ENCODE assay signal across 1 cellular context in genomic region chr12:806116-806805, GRCh38.
TF ChIP-seq lines count a peak whose summit lies in the region.

No MANE protein-coding gene starts in this region.

TF ChIP-seq in GM23338, 12 proteins besides CTCF, POLR2A, EP300 and RAD21 (continued from another document):
- no peak for TF ChIP-seq ZNF462 (CRISPR knock-in tag; IDR thresholded peaks at IDR 0.05)
